Comparison of ENCODE assay signal across 27 cellular contexts in genomic region chr19:2226840-2227360, GRCh38. TPM values are rescaled to one million over a fixed set of nuclear protein-coding genes. Genes with fewer than 3 reads are reported as not detected.
"Had no signal": no experiment of that assay in that cellular context is flagged by ENCODE, and none has a peak within 500 bp of the region (broad histone marks: within the 10 kb centered on the region; RNA-seq: fewer than 3 reads in every experiment).

No MANE protein-coding gene starts in this region.

- H3K4me1 Mint-ChIP-seq: activated CD4-positive, alpha-beta T cell treated with anti-CD3 and anti-CD28 coated beads for 36 hours had no signal

- H3K9me3 ChIP-seq: esophagus muscularis mucosa, heart right ventricle, thyroid gland, upper lobe of left lung, vagina had no signal

- H3K4me3 Mint-ChIP-seq: activated CD4-positive, alpha-beta T cell treated with anti-CD3 and anti-CD28 coated beads for 36 hours; activated CD8-positive, alpha-beta memory T cell treated with anti-CD3 and anti-CD28 coated beads, Interleukin-2, amount 10 ng/mL, durations not matched to agents 7 days and 5 days; activated CD8-positive, alpha-beta T cell treated with anti-CD3 and anti-CD28 coated beads, Interleukin-2, amount 10 ng/mL, durations not matched to agents 7 days and 5 days; activated naive CD8-positive, alpha-beta T cell; central memory CD8-positive, alpha-beta T cell; natural killer cell treated with Interleukin-12 subunit alpha and Interleukin-12 subunit beta and Interleukin-15 and Interleukin-18, amount 100 ng/mL, for 72 hours; stimulated activated naive CD8-positive, alpha-beta T cell treated with anti-CD3 and anti-CD28 coated beads, Interleukin-15, amount 100 ng/mL, for 72 hours had no signal

- H3K4me3 ChIP-seq: esophagus muscularis mucosa, heart right ventricle, thyroid gland, upper lobe of left lung, vagina had no signal

- DNase-seq: activated CD4-positive, alpha-beta T cell treated with anti-CD3 and anti-CD28 coated beads for 36 hours; activated CD4-positive, CD25-positive, alpha-beta regulatory T cell; activated CD8-positive, alpha-beta memory T cell treated with anti-CD3 and anti-CD28 coated beads, Interleukin-2, amount 10 ng/mL, durations not matched to agents 7 days and 5 days; activated CD8-positive, alpha-beta T cell treated with anti-CD3 and anti-CD28 coated beads, Interleukin-2, amount 10 ng/mL, durations not matched to agents 7 days and 5 days; activated effector memory CD4-positive, alpha-beta T cell treated with Interleukin-2 at 50 U/mL for 16 hours; activated naive CD4-positive, alpha-beta T cell treated with Interleukin-2 at 50 U/mL for 16 hours; dermis blood vessel endothelial cell; effector CD4-positive, alpha-beta T cell; foreskin keratinocyte; heart right ventricle; mesenchymal stem cell; posterior cingulate gyrus; stimulated activated CD4-positive, alpha-beta T cell treated with anti-CD3 and anti-CD28 coated beads, Interleukin-4, amount 100 ng/mL, for 1 hour; stimulated activated naive CD8-positive, alpha-beta T cell treated with anti-CD3 and anti-CD28 coated beads, Interleukin-15, amount 100 ng/mL, for 72 hours; thyroid gland had no signal

- FAIRE-seq: bronchial epithelial cell had no signal

- ATAC-seq: activated CD4-positive, alpha-beta T cell treated with anti-CD3 and anti-CD28 coated beads for 36 hours; activated CD8-positive, alpha-beta memory T cell treated with anti-CD3 and anti-CD28 coated beads, Interleukin-2, amount 10 ng/mL, durations not matched to agents 7 days and 5 days; activated CD8-positive, alpha-beta T cell treated with anti-CD3 and anti-CD28 coated beads, Interleukin-2, amount 10 ng/mL, durations not matched to agents 7 days and 5 days; foreskin keratinocyte; heart right ventricle; natural killer cell treated with Interleukin-12 subunit alpha and Interleukin-12 subunit beta and Interleukin-15 and Interleukin-18, amount 100 ng/mL, for 72 hours; right cardiac atrium had no signal

- H3K27me3 ChIP-seq: esophagus muscularis mucosa, foreskin keratinocyte, heart right ventricle, thyroid gland, upper lobe of left lung, vagina had no signal

- H3K9me3 Mint-ChIP-seq: central memory CD8-positive, alpha-beta T cell; natural killer cell treated with Interleukin-12 subunit alpha and Interleukin-12 subunit beta and Interleukin-15 and Interleukin-18, amount 100 ng/mL, for 72 hours; stimulated activated naive CD8-positive, alpha-beta T cell treated with anti-CD3 and anti-CD28 coated beads, Interleukin-15, amount 100 ng/mL, for 72 hours had no signal

- H3K36me3 Mint-ChIP-seq: activated naive CD8-positive, alpha-beta T cell had no signal

- H3K27ac ChIP-seq: esophagus muscularis mucosa, foreskin keratinocyte, heart right ventricle, thyroid gland, upper lobe of left lung, vagina had no signal

- H3K27ac Mint-ChIP-seq: activated CD4-positive, alpha-beta T cell treated with anti-CD3 and anti-CD28 coated beads for 36 hours; activated CD8-positive, alpha-beta memory T cell treated with anti-CD3 and anti-CD28 coated beads, Interleukin-2, amount 10 ng/mL, durations not matched to agents 7 days and 5 days; activated CD8-positive, alpha-beta T cell treated with anti-CD3 and anti-CD28 coated beads, Interleukin-2, amount 10 ng/mL, durations not matched to agents 7 days and 5 days; activated naive CD8-positive, alpha-beta T cell; natural killer cell treated with Interleukin-12 subunit alpha and Interleukin-12 subunit beta and Interleukin-15 and Interleukin-18, amount 100 ng/mL, for 72 hours had no signal

- H3K4me1 ChIP-seq: foreskin keratinocyte, thyroid gland, upper lobe of left lung, vagina had no signal

- H3K27me3 Mint-ChIP-seq: activated CD4-positive, alpha-beta T cell treated with anti-CD3 and anti-CD28 coated beads for 36 hours; activated CD8-positive, alpha-beta memory T cell treated with anti-CD3 and anti-CD28 coated beads, Interleukin-2, amount 10 ng/mL, durations not matched to agents 7 days and 5 days; activated naive CD8-positive, alpha-beta T cell; central memory CD8-positive, alpha-beta T cell; natural killer cell treated with Interleukin-12 subunit alpha and Interleukin-12 subunit beta and Interleukin-15 and Interleukin-18, amount 100 ng/mL, for 72 hours; stimulated activated naive CD8-positive, alpha-beta T cell treated with anti-CD3 and anti-CD28 coated beads, Interleukin-15, amount 100 ng/mL, for 72 hours had no signal

RNA-seq across cellular contexts. Expression of gene AMH, which starts 22.2 kb away (rescaled TPM):
- total RNA-seq: kidney epithelial cell had no signal

RNA-seq across cellular contexts. Expression of gene JSRP1, which starts 29.3 kb away (rescaled TPM):
- total RNA-seq: activated CD8-positive, alpha-beta T cell treated with anti-CD3 and anti-CD28 coated beads, Interleukin-2, amount 10 ng/mL, durations not matched to agents 7 days and 5 days; bronchial epithelial cell; esophagus muscularis mucosa; foreskin keratinocyte; lower leg skin; right cardiac atrium; thyroid gland; vagina had no signal

RNA-seq across cellular contexts. Expression of gene PEAK3, which starts 55.1 kb away (rescaled TPM):
- total RNA-seq: activated CD4-positive, alpha-beta T cell treated with anti-CD3 and anti-CD28 coated beads for 36 hours; bronchial epithelial cell; foreskin keratinocyte; glomerular endothelial cell; kidney epithelial cell; osteoblast had no signal
- polyA plus RNA-seq: foreskin keratinocyte had no signal
